In genomic region chr7:41573017-41573416, GRCh38 we compare ENCODE assay signal across 19 cellular contexts.
DNase-seq lines count a peak whose midpoint lies in the region; ATAC-seq, FAIRE-seq and TF ChIP-seq lines count a peak whose summit lies in the region.
"Had no signal": no experiment of that assay in that cellular context is flagged by ENCODE, and none has a peak within 500 bp of the region (broad histone marks: within the 10 kb centered on the region; RNA-seq: fewer than 3 reads in every experiment).

No MANE protein-coding gene starts in this region.

- no peak for TF ChIP-seq RAD21 in HepG2 (CRISPR knock-in tag; IDR thresholded peaks at IDR 0.05)

- peaks cover 24% of the 10 kb centered on the region for H3K9me3 ChIP-seq in HepG2 (ENCODE audit: low read length)
- H3K9me3 ChIP-seq in HAP-1 = no peaks in the 10 kb centered on the region
- H3K9me3 ChIP-seq: BLaER1 treated with 17β-estradiol and CSF1 and Interleukin-3, amounts not matched to agents 10 nM and 100 nM; transverse colon had no signal

- H2AFZ ChIP-seq in HepG2 (ENCODE audit: low read length) = peak overlapping the region; percentile 6

- in situ Hi-C loops in HepG2 (cut with HindIII; ENCODE audit: extremely low pct_ligation_motif_present, low pct_unique_long_range_greater_than_20kb) (no loop called here), HAP-1 (cut with MboI; ENCODE audit: low sequenced_read_pairs) (no loop called here)

- CTCF ChIA-PET in HepG2 (lab: Yijun Ruan, JAX; ENCODE audit: low intra/inter-chr PET ratio, low total read pairs) = no interaction called here

- H3K4me3 ChIP-seq in bronchial epithelial cell (ENCODE audit: low read depth, low read length) (no peak overlapping the region), HepG2 (replicated peaks in 1 of 3; ENCODE audit: insufficient read depth in 1 of 3, low read depth in 2 of 3, low read length in 3 of 3) (no peak overlapping the region), HAP-1 (no peak overlapping the region)
- H3K4me3 ChIP-seq: BLaER1 treated with 17β-estradiol and CSF1 and Interleukin-3, amounts not matched to agents 10 nM and 100 nM; transverse colon had no signal

- POLR2A ChIA-PET in HepG2 (lab: Yijun Ruan, JAX) = no interaction called here

- H4K20me1 ChIP-seq in HepG2 (ENCODE audit: insufficient read depth, low read length) = no peaks in the 10 kb centered on the region
- H4K20me1 ChIP-seq: BLaER1 treated with 17β-estradiol and CSF1 and Interleukin-3, amounts not matched to agents 10 nM and 100 nM had no signal

- DNase-seq in DMS53 treated with DMSO at 0.1 percent for 48 hours (lab: John Stamatoyannopoulos, UW; ENCODE audit: unreplicated experiment) (peak; percentile 40), LHCN-M2 (ENCODE audit: low read depth) (peak; percentile 66), bronchial epithelial cell (ENCODE audit: low read depth) (peak; percentile 84), HepG2 (ENCODE audit: low spot score) (no peak), HAP-1 (ENCODE audit: low spot score in 2 of 2) (no peak), caudate nucleus (lab: John Stamatoyannopoulos, UW) (no peak)
- DNase-seq: activated CD4-positive, alpha-beta T cell treated with anti-CD3 and anti-CD28 coated beads for 36 hours; activated naive CD8-positive, alpha-beta T cell treated with anti-CD3 and anti-CD28 coated beads, Interleukin-2, amount 50 U/mL, for 24 hours; activated T-cell treated with anti-CD3 and anti-CD28 coated beads, Interleukin-2, amount 50 U/mL, for 1 hour; effector CD8-positive, alpha-beta T cell; NCI-H1694; NCI-H510A treated with DMSO at 0.1 percent for 48 hours; T-helper 2 cell; transverse colon had no signal

- H3K36me3 ChIP-seq in bronchial epithelial cell (ENCODE audit: control insufficient read depth, insufficient read depth, low read length) = no peaks in the 10 kb centered on the region
- H3K36me3 ChIP-seq in HepG2 (replicated peaks in 1 of 2; ENCODE audit: control insufficient read depth in 1 of 2, insufficient read depth in 2 of 2, low read length in 2 of 2) = no peaks in the 10 kb centered on the region
- no peaks in the 10 kb centered on the region for H3K36me3 ChIP-seq in HAP-1 (replicated peaks)
- H3K36me3 ChIP-seq: BLaER1 treated with 17β-estradiol and CSF1 and Interleukin-3, amounts not matched to agents 10 nM and 100 nM; transverse colon had no signal

- no TSS peak for BruUV-seq in HepG2 (replicated peaks; lab: Mats Ljungman, UMichigan)

- ATAC-seq in HepG2 (no peak; the same call in 2 of the 3 replicates), HG03439 (IDR thresholded peaks at IDR 0.05; ENCODE audit: unreplicated experiment) (no peak), GM18873 (IDR thresholded peaks at IDR 0.05; ENCODE audit: low FRiP score, unreplicated experiment) (no peak)
- ATAC-seq: activated CD4-positive, alpha-beta T cell treated with anti-CD3 and anti-CD28 coated beads for 36 hours; activated naive CD8-positive, alpha-beta T cell treated with anti-CD3 and anti-CD28 coated beads, Interleukin-2, amount 50 U/mL, for 24 hours; left lobe of liver had no signal

- intact Hi-C loops in HepG2 (cut with micrococcal nuclease; ENCODE audit: unreplicated experiment) = no loop called here

- WGBS in HepG2 (ENCODE audit: low lambda C conversion rate) = 0% methylated on average over 2 of the region's 2 CpGs

- H3K79me2 ChIP-seq in HepG2 (ENCODE audit: insufficient read depth, low read length) = no peaks in the 10 kb centered on the region

- H3K9ac ChIP-seq in HepG2 (ENCODE audit: insufficient read depth, low read depth, low read length) = no peak overlapping the region
- H3K9ac ChIP-seq: BLaER1 treated with 17β-estradiol and CSF1 and Interleukin-3, amounts not matched to agents 10 nM and 100 nM; KMS-11 had no signal

- no peaks in the 10 kb centered on the region for H3K27me3 ChIP-seq in bronchial epithelial cell (ENCODE audit: control insufficient read depth, insufficient read depth, low read length)
- no peaks in the 10 kb centered on the region for H3K27me3 ChIP-seq in HepG2 (ENCODE audit: control insufficient read depth in 1 of 2, insufficient read depth in 2 of 2, low read length in 2 of 2)
- no peaks in the 10 kb centered on the region for H3K27me3 ChIP-seq in HAP-1 (ENCODE audit: low read depth)
- H3K27me3 ChIP-seq: BLaER1 treated with 17β-estradiol and CSF1 and Interleukin-3, amounts not matched to agents 10 nM and 100 nM; transverse colon had no signal

- FAIRE-seq in bronchial epithelial cell (lab: Jason Lieb, UNC) (peak; percentile 94), HepG2 (lab: Jason Lieb, UNC) (no peak)

- TF ChIP-seq EP300 in HepG2 (IDR thresholded peaks at IDR 0.05; ENCODE audit: low read depth in 2 of 2, low read length in 2 of 2) = peak in 1 of 2 experiments; percentile 36; a peak in 1 of 4 replicates
- TF ChIP-seq EP300 in HepG2 (CRISPR knock-in tag; IDR thresholded peaks at IDR 0.05; ENCODE audit: borderline replicate concordance) = no peak

- TF ChIP-seq POLR2A in HepG2 (IDR thresholded peaks at IDR 0.05; ENCODE audit: insufficient read depth in 1 of 2, low read depth in 2 of 2, low read length in 2 of 2) = no peak

- no peak overlapping the region for H3K4me2 ChIP-seq in HepG2 (ENCODE audit: low read depth, low read length)
- H3K4me2 ChIP-seq: BLaER1 treated with 17β-estradiol and CSF1 and Interleukin-3, amounts not matched to agents 10 nM and 100 nM; KMS-11 had no signal

- no peaks in the 10 kb centered on the region for H3K4me1 ChIP-seq in HepG2 (ENCODE audit: insufficient read depth, low read length)
- H3K4me1 ChIP-seq in HAP-1 = no peaks in the 10 kb centered on the region
- H3K4me1 ChIP-seq: transverse colon had no signal

- H3K27ac ChIP-seq in HepG2 (ENCODE audit: extremely low read length, insufficient read depth, low read length) = no peak overlapping the region
- H3K27ac ChIP-seq in caudate nucleus (ENCODE audit: low read depth, low read length) = no peak overlapping the region
- H3K27ac ChIP-seq: BLaER1 treated with 17β-estradiol and CSF1 and Interleukin-3, amounts not matched to agents 10 nM and 100 nM; KMS-11; transverse colon had no signal

- TF ChIP-seq CTCF in bronchial epithelial cell (IDR thresholded peaks at IDR 0.05; ENCODE audit: insufficient read depth, low read length, severe bottlenecking) = no peak
- no peak for TF ChIP-seq CTCF in HepG2 (CRISPR knock-in tag; IDR thresholded peaks at IDR 0.05)

TF ChIP-seq in HepG2, 621 proteins besides CTCF, POLR2A, EP300 and RAD21 (continues in another document):
- TF ChIP-seq FOSL2 (CRISPR knock-in tag; IDR thresholded peaks at IDR 0.05) (peak; percentile 50; the same call in 1 of the 2 replicates), ZNF326 (CRISPR knock-in tag; IDR thresholded peaks at IDR 0.05; ENCODE audit: borderline replicate concordance) (no peak), ARID5B (CRISPR knock-in tag; IDR thresholded peaks at IDR 0.05) (peak; percentile 44; the same call in 1 of the 2 replicates), NFE2 (CRISPR knock-in tag; IDR thresholded peaks at IDR 0.05) (no peak), NFKB2 (CRISPR knock-in tag; IDR thresholded peaks at IDR 0.05; ENCODE audit: borderline replicate concordance) (no peak), ZNF276 (CRISPR knock-in tag; IDR thresholded peaks at IDR 0.05; ENCODE audit: low read depth) (no peak), ZNF547 (CRISPR knock-in tag; IDR thresholded peaks at IDR 0.05) (no peak), HNRNPUL1 (IDR thresholded peaks at IDR 0.05; ENCODE audit: low read depth, low read length) (no peak), CBFB (CRISPR knock-in tag; IDR thresholded peaks at IDR 0.05) (no peak), RARA (CRISPR knock-in tag; IDR thresholded peaks at IDR 0.05) (no peak), NFE2L2 (IDR thresholded peaks at IDR 0.05; ENCODE audit: low read length) (peak; percentile 46; the same call in 1 of the 2 replicates)

Comparison
In these comparisons a context has a peak if more than half of its experiments do, and no peak if none do; other contexts are left out.
1. DNase-seq: peak in DMS53 treated with DMSO at 0.1 percent for 48 hours (single experiment), LHCN-M2 (single experiment) and bronchial epithelial cell (single experiment); none in HepG2 (single experiment), HAP-1 (0 of 2) and caudate nucleus (0 of 61).